ENCODE assay signal across 17 cellular contexts in genomic region chr4:184370711-184371389, GRCh38.
DNase-seq lines count a peak whose midpoint lies in the region; ATAC-seq and TF ChIP-seq lines count a peak whose summit lies in the region.
"Had no signal": no experiment of that assay in that cellular context is flagged by ENCODE, and none has a peak within 500 bp of the region (broad histone marks: within the 10 kb centered on the region; RNA-seq: fewer than 3 reads in every experiment).

No MANE protein-coding gene starts in this region.

- no peaks in the 10 kb centered on the region for H3K36me3 ChIP-seq in stomach

- 52 to 69% (median 61%) methylated on average over 8 of the region's 8 CpGs for WGBS in stomach, 5 donors

- H3K27me3 ChIP-seq in stomach = no peaks in the 10 kb centered on the region

- no peak for TF ChIP-seq POLR2A in stomach (IDR thresholded peaks at IDR 0.05)

- intact Hi-C loops in stomach (cut with DNase I; ENCODE audit: low total_unique reads) = no loop called here

- H3K4me3 ChIP-seq in fibroblast of villous mesenchyme (ENCODE audit: low read depth, low read length) (no peak overlapping the region), stomach (no peak overlapping the region)
- H3K4me3 ChIP-seq: coronary artery had no signal

- TF ChIP-seq CTCF in fibroblast of villous mesenchyme (IDR thresholded peaks at IDR 0.05; ENCODE audit: insufficient read depth, low read depth, low read length) (no peak), stomach (IDR thresholded peaks at IDR 0.05) (no peak)

- peak overlapping the region in 3 of 5 donors; percentile 20 to 66 (median 27) for H3K27ac ChIP-seq in stomach
- H3K27ac ChIP-seq: C4-2B had no signal

- no peaks in the 10 kb centered on the region for H3K9me3 ChIP-seq in stomach

- H3K4me1 ChIP-seq in stomach = peaks cover 0 to 27% (median 0%) of the 10 kb centered on the region in 4 donors

- DNase-seq in KBM-7 (peak; percentile 38), astrocyte of the hippocampus (ENCODE audit: low read depth, low spot score) (peak; percentile 80), fibroblast of villous mesenchyme (ENCODE audit: low read depth) (peak; percentile 82), stomach (no peak), NCI-H1105 (lab: John Stamatoyannopoulos, UW) (no peak)
- DNase-seq: activated CD4-positive, alpha-beta T cell treated with anti-CD3 and anti-CD28 coated beads, Interleukin-2, amount 50 U/mL, for 1 hour; activated naive CD8-positive, alpha-beta T cell treated with anti-CD3 and anti-CD28 coated beads, Interleukin-2, amount 50 U/mL, for 24 hours; activated T-cell treated with anti-CD3 and anti-CD28 coated beads, Interleukin-2, amount 50 U/mL, for 1 hour; DMS79; NCI-H1417 treated with DMSO at 0.1 percent for 48 hours; Right ventricle myocardium superior; stimulated activated naive CD4-positive, alpha-beta T cell; T1000 had no signal

- in situ Hi-C loops in KBM-7 (cut with MboI; ENCODE audit: low pct_unique_long_range_greater_than_20kb, low sequenced_read_pairs) = no loop called here

- ATAC-seq in HG02884 (IDR thresholded peaks at IDR 0.05; ENCODE audit: unreplicated experiment) = no peak
- no peak for ATAC-seq in HG02852 (IDR thresholded peaks at IDR 0.05; ENCODE audit: unreplicated experiment)
- ATAC-seq: activated naive CD8-positive, alpha-beta T cell treated with anti-CD3 and anti-CD28 coated beads, Interleukin-2, amount 50 U/mL, for 24 hours had no signal

- TF ChIP-seq EP300 in stomach (IDR thresholded peaks at IDR 0.05) = no peak

Comparison
In these comparisons a context has a peak if more than half of its experiments do, and no peak if none do; other contexts are left out.
1. DNase-seq: peak in KBM-7 (single experiment), astrocyte of the hippocampus (single experiment) and fibroblast of villous mesenchyme (single experiment); none in stomach (single experiment) and NCI-H1105 (single experiment).